ENCODE assay signal across 7 cellular contexts in the genomic region with DNA sequence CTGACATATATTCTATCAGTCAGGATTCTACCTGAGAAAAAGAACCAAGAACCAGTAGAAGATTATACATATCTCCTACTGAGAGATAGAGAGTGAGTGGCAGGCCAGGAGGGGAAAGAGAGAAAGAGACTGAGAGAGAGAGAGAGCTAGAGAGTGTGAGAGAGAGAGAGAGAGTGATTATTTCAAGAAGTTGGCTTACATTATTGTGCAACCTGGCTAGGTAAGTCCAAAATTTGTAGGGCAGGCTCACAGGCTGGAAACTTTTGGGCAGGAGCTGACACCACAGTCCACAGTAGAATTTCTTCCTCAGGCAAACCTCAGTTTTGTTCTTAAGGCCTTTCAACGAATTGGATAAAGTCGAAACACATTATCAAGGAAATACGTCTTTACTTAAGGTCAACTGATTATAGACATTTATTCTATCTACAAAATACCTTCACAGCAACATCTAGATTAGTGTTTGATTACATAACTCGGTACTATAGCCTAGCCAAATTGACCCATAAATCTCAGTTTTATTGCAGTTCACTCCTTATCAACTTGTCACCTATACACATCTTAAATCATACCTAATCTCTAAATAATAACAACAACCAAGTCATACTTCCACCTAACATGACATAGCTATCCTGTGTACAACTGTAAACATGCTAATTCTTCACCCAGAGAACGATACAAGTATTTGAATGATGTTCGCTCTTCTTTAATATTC. TPM values are rescaled to one million over a fixed set of nuclear protein-coding genes. Genes with fewer than 3 reads are reported as not detected.
"Had no signal": no experiment of that assay in that cellular context is flagged by ENCODE, and none has a peak within 500 bp of the region (broad histone marks: within the 10 kb centered on the region; RNA-seq: fewer than 3 reads in every experiment).

No MANE protein-coding gene starts in this region.

- ATAC-seq: GM23338, K562 had no signal

- DNase-seq: H9, HCEC 1CT, HFFc6, IMR-90 had no signal

- H3K4me2 ChIP-seq: GM23338 had no signal

- H2AFZ ChIP-seq: GM23338 had no signal

- H3K4me3 ChIP-seq: GM23338, K562 had no signal

RNA-seq across cellular contexts. Expression of gene CYP2C18, which starts 17.0 kb away (rescaled TPM):
- total RNA-seq: H1, HFFc6, IMR-90, K562 had no signal
- polyA plus RNA-seq: IMR-90, K562 had no signal
